Comparison of ENCODE assay signal across 27 cellular contexts in the genomic region with DNA sequence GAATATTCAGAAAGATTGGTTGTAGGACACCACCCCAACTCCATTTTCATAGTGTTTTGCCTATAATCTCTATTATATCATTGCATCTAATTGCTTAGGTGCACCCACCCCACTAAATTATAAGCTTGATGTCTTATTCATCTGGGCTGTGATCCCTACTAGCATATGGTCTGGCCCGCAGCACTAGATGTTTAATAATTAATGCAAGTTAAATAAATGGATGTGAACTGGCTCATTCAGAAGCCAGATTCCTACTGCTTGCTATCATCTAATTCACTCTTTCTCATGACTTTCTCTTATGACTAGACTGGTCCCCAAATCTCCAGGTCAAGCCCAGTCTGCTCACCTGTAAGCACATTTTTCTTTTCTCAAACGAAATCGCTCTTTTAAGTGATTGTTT.
A peak's percentile ranks its signal among the peaks of the same experiment; 100 is the strongest.
DNase-seq lines count a peak whose midpoint lies in the region; ATAC-seq, FAIRE-seq and TF ChIP-seq lines count a peak whose summit lies in the region.
"Had no signal": no experiment of that assay in that cellular context is flagged by ENCODE, and none has a peak within 500 bp of the region (broad histone marks: within the 10 kb centered on the region; RNA-seq: fewer than 3 reads in every experiment).

No MANE protein-coding gene starts in this region.

- TF ChIP-seq CTCF in Calu3 (IDR thresholded peaks at IDR 0.05; ENCODE audit: unreplicated experiment) (no peak), pancreas (IDR thresholded peaks at IDR 0.05) (no peak)

- H3K27me3 Mint-ChIP-seq in Calu3 (ENCODE audit: unreplicated experiment): no peaks in the 10 kb centered on the region
- H3K27me3 Mint-ChIP-seq: CD8-positive, alpha-beta memory T cell had no signal

- H3K4me1 Mint-ChIP-seq in Calu3 (ENCODE audit: low read depth, unreplicated experiment): peaks cover 60% of the 10 kb centered on the region
- H3K4me1 Mint-ChIP-seq: CD14-positive monocyte; CD8-positive, alpha-beta memory T cell had no signal

- CTCF ChIA-PET in Calu3 (lab: Charles Lee): interaction anchor here (0.6 to 1.0 kb wide), 3 partner anchors 90 to 153 kb away, joined by 3 to 4 read pairs (median 3); no protein-coding TSS in a partner anchor

- BruUV-seq in Calu3 (replicated peaks; lab: Mats Ljungman, UMichigan): TSS peak; percentile 21

- peak overlapping the region; percentile 62 for H3K27ac Mint-ChIP-seq in Calu3 (ENCODE audit: unreplicated experiment)
- H3K27ac Mint-ChIP-seq: CD14-positive monocyte; CD8-positive, alpha-beta memory T cell; GM23338; H9; T-cell; T-helper 2 cell treated with Interferon-gamma antibody and Interleukin-4, amounts not matched to agents 5 μg/mL and 100 μg/mL, for 36 hours had no signal

- no peak overlapping the region for H3K27ac ChIP-seq in pancreas
- H3K27ac ChIP-seq: SJSA1 had no signal

- ATAC-seq in pancreas: peak in 3 of 4 donors; percentile 60 to 79 (median 65)
- ATAC-seq: GM12878, GM23338, T-cell had no signal

- H3K36me3 Mint-ChIP-seq in Calu3 (ENCODE audit: insufficient read depth, unreplicated experiment): peaks cover 5% of the 10 kb centered on the region
- H3K36me3 Mint-ChIP-seq: CD14-positive monocyte had no signal

- 21 to 24% methylated on average over 3 of the region's 3 CpGs for WGBS in pancreas, 2 donors

- no peaks in the 10 kb centered on the region for H3K36me3 ChIP-seq in pancreas
- H3K36me3 ChIP-seq: BE2C, SJSA1 had no signal

- H3K27me3 ChIP-seq in pancreas: no peaks in the 10 kb centered on the region
- H3K27me3 ChIP-seq: BE2C, SJSA1 had no signal

- H3K4me1 ChIP-seq in pancreas: peaks cover 8 to 13% (median 9%) of the 10 kb centered on the region in 3 donors
- H3K4me1 ChIP-seq: BE2C, SJSA1 had no signal

- no peaks in the 10 kb centered on the region for H3K9me3 ChIP-seq in pancreas
- H3K9me3 ChIP-seq: BE2C, SJSA1 had no signal

- intact Hi-C loops in Calu3 (cut with micrococcal nuclease; ENCODE audit: unreplicated experiment): no loop called here
- intact Hi-C loops in pancreas (cut with DNase I): no loop called here

- H3K9me3 Mint-ChIP-seq in Calu3 (ENCODE audit: low read depth, unreplicated experiment): peaks cover 2% of the 10 kb centered on the region
- H3K9me3 Mint-ChIP-seq: T-helper 2 cell treated with Interferon-gamma antibody and Interleukin-4, amounts not matched to agents 5 μg/mL and 100 μg/mL, for 36 hours had no signal

- FAIRE-seq in pancreas (lab: Jason Lieb, UNC): no peak
- FAIRE-seq: D721Med, GM12878 had no signal

- H3K4me3 ChIP-seq in pancreas: no peak overlapping the region
- H3K4me3 ChIP-seq: GM12878, GM23338, SJSA1 had no signal

- no peak for DNase-seq in Calu3
- DNase-seq in HT-29 (ENCODE audit: low spot score): peak; percentile 28
- DNase-seq in NCI-H526 treated with DMSO at 0.1 percent for 48 hours (lab: John Stamatoyannopoulos, UW): peak; percentile 17
- no peak for DNase-seq in pancreas
- no peak for DNase-seq in NCI-H1436 treated with DMSO at 0.1 percent for 48 hours (lab: John Stamatoyannopoulos, UW)
- no peak for DNase-seq in iPS-NIHi11 (ENCODE audit: low spot score)
- DNase-seq in activated CD4-positive, alpha-beta T cell treated with anti-CD3 and anti-CD28 coated beads for 1 hour: no peak
- DNase-seq: BE2C; CD8-positive, alpha-beta memory T cell; DMS79; EL; GDM1; H9; NCI-H1092 treated with DMSO at 0.1 percent for 48 hours; NCI-H1436; NCI-H2029; NCI-H510A; NCI-H82; Right ventricle myocardium superior; RPMI8226; T-cell had no signal

- peak overlapping the region; percentile 26 for H3K4me3 Mint-ChIP-seq in Calu3 (ENCODE audit: low read depth, unreplicated experiment)
- H3K4me3 Mint-ChIP-seq: CD14-positive monocyte; CD8-positive, alpha-beta memory T cell; GM23338; H9; T-cell; T-helper 2 cell treated with Interferon-gamma antibody and Interleukin-4, amounts not matched to agents 5 μg/mL and 100 μg/mL, for 36 hours had no signal

Comparison
In these comparisons a context has a peak if more than half of its experiments do, and no peak if none do; other contexts are left out.
1. DNase-seq: peak in HT-29 (single experiment) and NCI-H526 treated with DMSO at 0.1 percent for 48 hours (single experiment); none in Calu3 (single experiment), pancreas (0 of 6), NCI-H1436 treated with DMSO at 0.1 percent for 48 hours (single experiment), iPS-NIHi11 (single experiment) and activated CD4-positive, alpha-beta T cell treated with anti-CD3 and anti-CD28 coated beads for 1 hour (single experiment).